Comparison of ENCODE assay signal across 18 cellular contexts in the genomic region with DNA sequence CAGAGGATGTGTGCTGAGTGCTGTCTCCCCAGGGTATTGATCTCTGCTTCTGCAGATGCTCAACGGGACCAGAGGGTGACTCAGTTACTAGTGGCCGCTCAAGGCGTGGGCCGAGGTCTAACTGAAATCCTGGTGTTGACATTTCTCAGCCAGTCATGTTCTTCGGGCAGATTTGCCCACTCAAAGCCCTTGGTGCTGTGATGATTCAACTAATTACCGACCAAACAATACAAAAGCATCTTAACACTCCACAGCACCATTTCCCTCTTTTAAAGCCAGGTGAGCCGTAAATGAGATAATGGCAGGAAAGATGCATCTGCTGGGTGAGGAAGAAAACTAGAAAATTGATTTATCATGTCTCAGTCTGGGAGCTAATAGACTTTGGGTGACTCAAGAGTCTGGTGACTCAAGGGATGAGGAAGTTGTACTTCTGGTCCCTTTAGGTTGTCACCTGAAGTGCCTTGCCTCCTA. TPM values are rescaled to one million over a fixed set of nuclear protein-coding genes. Genes with fewer than 3 reads are reported as not detected.
DNase-seq lines count a peak whose midpoint lies in the region; ATAC-seq, FAIRE-seq and TF ChIP-seq lines count a peak whose summit lies in the region.
"Had no signal": no experiment of that assay in that cellular context is flagged by ENCODE, and none has a peak within 500 bp of the region (broad histone marks: within the 10 kb centered on the region; RNA-seq: fewer than 3 reads in every experiment).

No MANE protein-coding gene starts in this region.

- H3K27ac ChIP-seq in ACC112 (ENCODE audit: low read depth, low read length) = peak overlapping the region; percentile 69
- H3K27ac ChIP-seq in CD8-positive, alpha-beta memory T cell (ENCODE audit: low read depth, low read length) = no peak overlapping the region
- H3K27ac ChIP-seq: adrenal gland, coronary artery, psoas muscle, tibial artery had no signal

- peak; percentile 66 for FAIRE-seq in GM12892 (lab: Jason Lieb, UNC)

- H3K27ac Mint-ChIP-seq in CD8-positive, alpha-beta memory T cell = no peak overlapping the region
- H3K27ac Mint-ChIP-seq: activated T-helper 1 cell treated with anti-CD3 and anti-CD28 coated beads, Interleukin-12 subunit alpha, Interleukin-12 subunit beta, Interleukin-2, Interleukin-4 antibody, amounts not matched to agents 30 ng/mL and 10 ng/mL and 1 ng/mL, durations not matched to agents 14 hours and 24 hours and 36 hours; T-helper 2 cell treated with Interferon-gamma antibody and Interleukin-4, amounts not matched to agents 5 μg/mL and 100 μg/mL, for 36 hours had no signal

- no peaks in the 10 kb centered on the region for H3K4me1 Mint-ChIP-seq in CD8-positive, alpha-beta memory T cell

- no peaks in the 10 kb centered on the region for H3K27me3 ChIP-seq in ACC112 (ENCODE audit: insufficient read depth, low read length)
- H3K27me3 ChIP-seq in CD8-positive, alpha-beta memory T cell (ENCODE audit: insufficient read depth, low read length, poor library complexity, severe bottlenecking) = peaks cover 3% of the 10 kb centered on the region
- H3K27me3 ChIP-seq: adrenal gland had no signal

- H3K9me3 ChIP-seq in CD8-positive, alpha-beta memory T cell (ENCODE audit: low read length) = no peaks in the 10 kb centered on the region
- H3K9me3 ChIP-seq: adrenal gland, psoas muscle, tibial artery had no signal

- peaks cover 26% of the 10 kb centered on the region for H3K4me1 ChIP-seq in ACC112 (ENCODE audit: control insufficient read depth, insufficient read depth, low read length, unreplicated experiment)
- no peaks in the 10 kb centered on the region for H3K4me1 ChIP-seq in CD8-positive, alpha-beta memory T cell (ENCODE audit: insufficient read depth, low read length)
- H3K4me1 ChIP-seq: adrenal gland, psoas muscle, tibial artery had no signal

- POLR2A ChIA-PET in CD8-positive, alpha-beta memory T cell (lab: Charles Lee) = no interaction called here

- ATAC-seq in HG03439 (IDR thresholded peaks at IDR 0.05; ENCODE audit: unreplicated experiment) (no peak), sciatic nerve (no peak)
- ATAC-seq: psoas muscle had no signal

- H3K36me3 Mint-ChIP-seq in CD8-positive, alpha-beta memory T cell = no peaks in the 10 kb centered on the region

- H3K27me3 Mint-ChIP-seq in CD8-positive, alpha-beta memory T cell = peaks cover 3 to 27% of the 10 kb centered on the region in 2 donors

- CTCF ChIA-PET in CD8-positive, alpha-beta memory T cell (lab: Charles Lee) = interaction anchor here (0.6 to 1.6 kb wide), 3 partner anchors 21 to 38 kb away, joined by 3 to 5 read pairs (median 3); no protein-coding TSS in a partner anchor

- peaks cover 39% of the 10 kb centered on the region for H3K36me3 ChIP-seq in ACC112 (ENCODE audit: insufficient read depth, low read length)
- no peaks in the 10 kb centered on the region for H3K36me3 ChIP-seq in CD8-positive, alpha-beta memory T cell (ENCODE audit: insufficient read depth, low read length)
- H3K36me3 ChIP-seq: adrenal gland had no signal

- H3K4me3 ChIP-seq in ACC112 (ENCODE audit: low read depth, low read length) = no peak overlapping the region
- no peak overlapping the region for H3K4me3 ChIP-seq in CD8-positive, alpha-beta memory T cell (ENCODE audit: low read length)
- H3K4me3 ChIP-seq: adrenal gland, coronary artery, psoas muscle, tibial artery had no signal

- H2AFZ ChIP-seq in ACC112 (ENCODE audit: low read length, unreplicated experiment) = no peak overlapping the region

- DNase-seq in GM12892 (ENCODE audit: insufficient read length) = no peak
- DNase-seq in NCI-H345 (lab: John Stamatoyannopoulos, UW) = peak; percentile 72
- DNase-seq in astrocyte of the hippocampus (ENCODE audit: low read depth, low spot score) = peak; percentile 29
- DNase-seq in H4 (ENCODE audit: low spot score) = no peak
- no peak for DNase-seq in sciatic nerve (ENCODE audit: low spot score)
- DNase-seq in CD8-positive, alpha-beta memory T cell = no peak
- DNase-seq: adrenal gland; DMS 273 treated with DMSO at 0.1 percent for 48 hours; psoas muscle; RPMI8226; stimulated activated CD8-positive, alpha-beta memory T cell treated with anti-CD3 and anti-CD28 coated beads, Interleukin-4, amount 100 ng/mL, for 48 hours; tibial artery had no signal

- TF ChIP-seq POLR2A in GM12892 (IDR thresholded peaks at IDR 0.05; ENCODE audit: low read depth, low read length) = no peak

- no peaks in the 10 kb centered on the region for H3K79me2 ChIP-seq in ACC112 (ENCODE audit: control insufficient read depth, insufficient read depth, low read length, unreplicated experiment)

- intact Hi-C loops in sciatic nerve (cut with DNase I) = no loop called here

- H3K4me3 Mint-ChIP-seq in CD8-positive, alpha-beta memory T cell = no peak overlapping the region
- H3K4me3 Mint-ChIP-seq: activated T-helper 1 cell treated with anti-CD3 and anti-CD28 coated beads, Interleukin-12 subunit alpha, Interleukin-12 subunit beta, Interleukin-2, Interleukin-4 antibody, amounts not matched to agents 30 ng/mL and 10 ng/mL and 1 ng/mL, durations not matched to agents 14 hours and 24 hours and 36 hours; T-helper 2 cell treated with Interferon-gamma antibody and Interleukin-4, amounts not matched to agents 5 μg/mL and 100 μg/mL, for 36 hours had no signal

- peaks cover 0 to 3% (median 0%) of the 10 kb centered on the region in 5 donors for H3K9me3 Mint-ChIP-seq in CD8-positive, alpha-beta memory T cell
- H3K9me3 Mint-ChIP-seq: activated T-helper 1 cell treated with anti-CD3 and anti-CD28 coated beads, Interleukin-12 subunit alpha, Interleukin-12 subunit beta, Interleukin-2, Interleukin-4 antibody, amounts not matched to agents 30 ng/mL and 10 ng/mL and 1 ng/mL, durations not matched to agents 14 hours and 24 hours and 36 hours; T-helper 2 cell treated with Interferon-gamma antibody and Interleukin-4, amounts not matched to agents 5 μg/mL and 100 μg/mL, for 36 hours had no signal

RNA-seq across cellular contexts. Expression of gene PRLH, which starts 32.7 kb away (rescaled TPM):
- polyA plus RNA-seq in GM12892 (2012; ENCODE audit: missing spikeins) = not detected
- total RNA-seq in H4 (2014; rRNA removed; shearing (Covaris generic)) = not detected in 2 replicates
- not detected for total RNA-seq in sciatic nerve
- not detected for total RNA-seq in CD8-positive, alpha-beta memory T cell
- polyA plus RNA-seq in CD8-positive, alpha-beta memory T cell = not detected
- total RNA-seq: activated T-helper 1 cell treated with anti-CD3 and anti-CD28 coated beads, Interleukin-12 subunit alpha, Interleukin-12 subunit beta, Interleukin-2, Interleukin-4 antibody, amounts not matched to agents 30 ng/mL and 10 ng/mL and 1 ng/mL, durations not matched to agents 14 hours and 24 hours and 36 hours; adrenal gland; psoas muscle had no signal
- polyA plus RNA-seq: adrenal gland, esophagus, psoas muscle had no signal

RNA-seq across cellular contexts. Expression of gene MLPH, which starts 46.7 kb away (rescaled TPM):
- polyA plus RNA-seq in GM12892 (2012; ENCODE audit: missing spikeins) = not detected
- total RNA-seq in H4 (2014; rRNA removed; shearing (Covaris generic)) = 7.7 and 9.9 TPM in 2 replicates
- total RNA-seq in sciatic nerve = 25.5 TPM
- not detected for total RNA-seq in CD8-positive, alpha-beta memory T cell
- polyA plus RNA-seq in CD8-positive, alpha-beta memory T cell = not detected
- total RNA-seq: activated T-helper 1 cell treated with anti-CD3 and anti-CD28 coated beads, Interleukin-12 subunit alpha, Interleukin-12 subunit beta, Interleukin-2, Interleukin-4 antibody, amounts not matched to agents 30 ng/mL and 10 ng/mL and 1 ng/mL, durations not matched to agents 14 hours and 24 hours and 36 hours had no signal

RNA-seq across cellular contexts. Expression of gene RAB17, which starts 56.8 kb away (rescaled TPM):
- polyA plus RNA-seq in GM12892 (2012; ENCODE audit: missing spikeins) = 2.4 TPM
- total RNA-seq in H4 (2014; rRNA removed; shearing (Covaris generic)) = not detected in 2 replicates
- total RNA-seq in sciatic nerve = 1.1 TPM
- not detected for total RNA-seq in CD8-positive, alpha-beta memory T cell
- polyA plus RNA-seq in CD8-positive, alpha-beta memory T cell = not detected
- total RNA-seq: activated T-helper 1 cell treated with anti-CD3 and anti-CD28 coated beads, Interleukin-12 subunit alpha, Interleukin-12 subunit beta, Interleukin-2, Interleukin-4 antibody, amounts not matched to agents 30 ng/mL and 10 ng/mL and 1 ng/mL, durations not matched to agents 14 hours and 24 hours and 36 hours had no signal

Comparison
In these comparisons a context has a peak if more than half of its experiments do, and no peak if none do; other contexts are left out.
1. DNase-seq: peak in NCI-H345 (single experiment) and astrocyte of the hippocampus (single experiment); none in GM12892 (single experiment), H4 (single experiment), sciatic nerve (single experiment) and CD8-positive, alpha-beta memory T cell (0 of 5).